ENCODE assay signal across 33 cellular contexts in the genomic region with DNA sequence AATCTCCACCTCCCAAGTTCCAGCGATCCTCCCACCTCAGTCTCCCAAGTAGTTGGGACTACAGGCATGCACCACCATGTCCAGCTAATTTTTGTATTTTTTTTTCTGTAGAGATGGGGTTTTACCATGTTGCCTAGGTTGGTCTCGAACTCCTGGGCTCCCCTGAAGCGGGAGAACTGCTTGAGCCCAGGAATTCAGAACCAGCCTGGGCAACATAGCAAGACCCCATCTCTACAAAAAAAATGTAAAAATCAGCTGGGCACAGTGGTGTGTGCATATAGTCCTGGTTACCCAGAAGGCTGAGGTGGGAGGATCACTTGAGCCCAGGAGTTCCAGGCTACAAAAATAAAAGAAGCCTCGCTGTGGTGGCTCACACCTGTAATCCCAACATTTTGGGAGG.
"Had no signal": no experiment of that assay in that cellular context is flagged by ENCODE, and none has a peak within 500 bp of the region (broad histone marks: within the 10 kb centered on the region; RNA-seq: fewer than 3 reads in every experiment).

No MANE protein-coding gene starts in this region.

- DNase-seq: naive B cell; naive thymus-derived CD8-positive, alpha-beta T cell; nephron progenitor cell; occipital lobe; ovary; posterior cingulate gyrus; psoas muscle; right cardiac atrium; spleen; stimulated activated CD4-positive, alpha-beta T cell treated with anti-CD3 and anti-CD28 coated beads, Interleukin-12 subunit alpha, Interleukin-12 subunit beta, amount 100 ng/mL, for 4 hours; stimulated activated CD4-positive, alpha-beta T cell treated with anti-CD3 and anti-CD28 coated beads, Interleukin-1b, Interleukin-23, amount 100 ng/mL, for 48 hours; stimulated activated CD4-positive, alpha-beta T cell treated with anti-CD3 and anti-CD28 coated beads, Interleukin-4, amount 100 ng/mL, for 1 hour; stimulated activated CD4-positive, alpha-beta T cell treated with anti-CD3 and anti-CD28 coated beads, Interleukin-4, amount 100 ng/mL, for 4 hours; stimulated activated CD8-positive, alpha-beta memory T cell treated with anti-CD3 and anti-CD28 coated beads, Interleukin-4, amount 100 ng/mL, for 48 hours; stimulated activated naive CD4-positive, alpha-beta T cell; stimulated activated naive CD8-positive, alpha-beta T cell treated with anti-CD3 and anti-CD28 coated beads, Interleukin-15, amount 100 ng/mL, for 72 hours; stimulated activated naive CD8-positive, alpha-beta T cell treated with anti-CD3 and anti-CD28 coated beads, Interleukin-15, Interleukin-2, amounts not matched to agents 100 U/mL and 50 U/mL, for 24 hours; substantia nigra; testis; thyroid gland; upper lobe of right lung; uterus had no signal

- H3K27me3 ChIP-seq: ovary, suprapubic skin, testis, thyroid gland, tibial nerve, upper lobe of right lung, uterus had no signal

- H3K9me3 ChIP-seq: ovary, psoas muscle, spleen, suprapubic skin, testis, thyroid gland, tibial nerve, upper lobe of right lung, uterus had no signal

- H3K27ac ChIP-seq: ovary, parathyroid adenoma, psoas muscle, skin epidermis, spleen, suprapubic skin, testis, thyroid gland, tibial nerve, upper lobe of right lung, uterus had no signal

- H3K27me3 Mint-ChIP-seq: stimulated activated memory B cell treated with anti-CD40 and anti-IgM and Interleukin-4, amounts not matched to agents 10 μg/mL and 1 μg/mL and 100 μg/mL, for 72 hours had no signal

- H3K4me3 Mint-ChIP-seq: naive B cell; naive thymus-derived CD8-positive, alpha-beta T cell; natural killer cell treated with Interleukin-12 subunit alpha and Interleukin-12 subunit beta and Interleukin-15 and Interleukin-18, amount 100 ng/mL, for 72 hours; nephron progenitor cell; stimulated activated memory B cell treated with anti-CD40 and anti-IgM and Interleukin-4, amounts not matched to agents 10 μg/mL and 1 μg/mL and 100 μg/mL, for 72 hours; stimulated activated naive CD8-positive, alpha-beta T cell treated with anti-CD3 and anti-CD28 coated beads, Interleukin-15, amount 100 ng/mL, for 72 hours; type B pancreatic cell had no signal

- H3K9ac ChIP-seq: parathyroid adenoma had no signal

- H3K36me3 Mint-ChIP-seq: naive B cell; natural killer cell treated with Interleukin-12 subunit alpha and Interleukin-12 subunit beta and Interleukin-15 and Interleukin-18, amount 100 ng/mL, for 72 hours; stimulated activated memory B cell treated with anti-CD40 and anti-IgM and Interleukin-4, amounts not matched to agents 10 μg/mL and 1 μg/mL and 100 μg/mL, for 72 hours; type B pancreatic cell had no signal

- ATAC-seq: naive thymus-derived CD8-positive, alpha-beta T cell; natural killer cell treated with Interleukin-12 subunit alpha and Interleukin-12 subunit beta and Interleukin-15 and Interleukin-18, amount 100 ng/mL, for 72 hours; psoas muscle; right cardiac atrium; sciatic nerve; stimulated activated memory B cell treated with anti-CD40 and anti-IgM and Interleukin-4, amounts not matched to agents 10 μg/mL and 1 μg/mL and 100 μg/mL, for 72 hours; stimulated activated naive CD8-positive, alpha-beta T cell treated with anti-CD3 and anti-CD28 coated beads, Interleukin-15, amount 100 ng/mL, for 72 hours; stimulated activated naive CD8-positive, alpha-beta T cell treated with anti-CD3 and anti-CD28 coated beads, Interleukin-15, Interleukin-2, amounts not matched to agents 100 U/mL and 50 U/mL, for 24 hours; upper lobe of right lung had no signal

- H3K9me3 Mint-ChIP-seq: naive B cell; natural killer cell treated with Interleukin-12 subunit alpha and Interleukin-12 subunit beta and Interleukin-15 and Interleukin-18, amount 100 ng/mL, for 72 hours; nephron progenitor cell; neural crest cell; stimulated activated memory B cell treated with anti-CD40 and anti-IgM and Interleukin-4, amounts not matched to agents 10 μg/mL and 1 μg/mL and 100 μg/mL, for 72 hours; stimulated activated naive CD8-positive, alpha-beta T cell treated with anti-CD3 and anti-CD28 coated beads, Interleukin-15, amount 100 ng/mL, for 72 hours; type B pancreatic cell had no signal

- H3K36me3 ChIP-seq: ovary, spleen, suprapubic skin, thyroid gland, tibial nerve, upper lobe of right lung, uterus had no signal

- H3K79me2 ChIP-seq: parathyroid adenoma had no signal

- H3K4me1 ChIP-seq: upper lobe of right lung, uterus had no signal

- H2AFZ ChIP-seq: parathyroid adenoma had no signal

- H3K4me3 ChIP-seq: ovary, psoas muscle, skin epidermis, smooth muscle cell, spleen, suprapubic skin, testis, thyroid gland, tibial nerve, upper lobe of right lung, uterus had no signal

- H3K4me2 ChIP-seq: smooth muscle cell had no signal

- H3K27ac Mint-ChIP-seq: naive B cell; naive thymus-derived CD8-positive, alpha-beta T cell; natural killer cell treated with Interleukin-12 subunit alpha and Interleukin-12 subunit beta and Interleukin-15 and Interleukin-18, amount 100 ng/mL, for 72 hours; nephron progenitor cell; progenitor cell of endocrine pancreas; stimulated activated memory B cell treated with anti-CD40 and anti-IgM and Interleukin-4, amounts not matched to agents 10 μg/mL and 1 μg/mL and 100 μg/mL, for 72 hours; stimulated activated naive CD8-positive, alpha-beta T cell treated with anti-CD3 and anti-CD28 coated beads, Interleukin-15, amount 100 ng/mL, for 72 hours; type B pancreatic cell had no signal
